9 cellular contexts compared by ENCODE assay signal in genomic region chr5:35924950-35925722, GRCh38. TPM values are rescaled to one million over a fixed set of nuclear protein-coding genes. Genes with fewer than 3 reads are reported as not detected.
A peak's percentile ranks its signal among the peaks of the same experiment; 100 is the strongest.
DNase-seq lines count a peak whose midpoint lies in the region; ATAC-seq lines count a peak whose summit lies in the region.
"Had no signal": no experiment of that assay in that cellular context is flagged by ENCODE, and none has a peak within 500 bp of the region (broad histone marks: within the 10 kb centered on the region; RNA-seq: fewer than 3 reads in every experiment).

No MANE protein-coding gene starts in this region.

- DNase-seq in DMS79 (lab: John Stamatoyannopoulos, UW), result peak; percentile 55
- DNase-seq in NCI-H1694 (lab: John Stamatoyannopoulos, UW), result peak; percentile 18
- DNase-seq in activated CD4-positive, CD25-positive, alpha-beta regulatory T cell treated with anti-CD3 and anti-CD28 coated beads, Interleukin-2, amount 50 U/mL, for 72 hours, result peak; percentile 73
- peak in 55 of 61 donors; percentile 2 to 79 (median 48) for DNase-seq in caudate nucleus (lab: John Stamatoyannopoulos, UW)
- DNase-seq in left colon, result peak; percentile 37 to 66
- peak; percentile 80 to 87 for DNase-seq in stimulated activated CD4-positive, alpha-beta T cell treated with anti-CD3 and anti-CD28 coated beads, Interleukin-4, amount 100 ng/mL, for 4 hours
- DNase-seq: gastrocnemius medialis had no signal

- ATAC-seq in GM21786 (IDR thresholded peaks at IDR 0.05; ENCODE audit: unreplicated experiment), result peak; percentile 60
- ATAC-seq in left colon, result peak; percentile 91
- ATAC-seq in HG02588 (IDR thresholded peaks at IDR 0.05; ENCODE audit: unreplicated experiment), result no peak

- H3K27ac ChIP-seq in caudate nucleus (ENCODE audit: low read depth, low read length), result no peak overlapping the region
- H3K27ac ChIP-seq: gastrocnemius medialis had no signal

- intact Hi-C loops in left colon (cut with DNase I, micrococcal nuclease), result loop anchor here in 1 of 2 donors (5.0 to 10.0 kb wide), 2 partner anchors 148 to 840 kb away; no protein-coding TSS in a partner anchor

RNA-seq across cellular contexts. Expression of gene CAPSL, which starts 13.3 kb away (rescaled TPM):
- total RNA-seq in left colon, result not detected
- total RNA-seq: gastrocnemius medialis had no signal

Comparison
In these comparisons a context has a peak if more than half of its experiments do, and no peak if none do; other contexts are left out.
1. DNase-seq: peak in every context shown above with its lines; median percentile 84 in stimulated activated CD4-positive, alpha-beta T cell treated with anti-CD3 and anti-CD28 coated beads, Interleukin-4, amount 100 ng/mL, for 4 hours; 73 in activated CD4-positive, CD25-positive, alpha-beta regulatory T cell treated with anti-CD3 and anti-CD28 coated beads, Interleukin-2, amount 50 U/mL, for 72 hours; 55 in DMS79; 52 in left colon; 48 in caudate nucleus; 18 in NCI-H1694.